In the genomic region with DNA sequence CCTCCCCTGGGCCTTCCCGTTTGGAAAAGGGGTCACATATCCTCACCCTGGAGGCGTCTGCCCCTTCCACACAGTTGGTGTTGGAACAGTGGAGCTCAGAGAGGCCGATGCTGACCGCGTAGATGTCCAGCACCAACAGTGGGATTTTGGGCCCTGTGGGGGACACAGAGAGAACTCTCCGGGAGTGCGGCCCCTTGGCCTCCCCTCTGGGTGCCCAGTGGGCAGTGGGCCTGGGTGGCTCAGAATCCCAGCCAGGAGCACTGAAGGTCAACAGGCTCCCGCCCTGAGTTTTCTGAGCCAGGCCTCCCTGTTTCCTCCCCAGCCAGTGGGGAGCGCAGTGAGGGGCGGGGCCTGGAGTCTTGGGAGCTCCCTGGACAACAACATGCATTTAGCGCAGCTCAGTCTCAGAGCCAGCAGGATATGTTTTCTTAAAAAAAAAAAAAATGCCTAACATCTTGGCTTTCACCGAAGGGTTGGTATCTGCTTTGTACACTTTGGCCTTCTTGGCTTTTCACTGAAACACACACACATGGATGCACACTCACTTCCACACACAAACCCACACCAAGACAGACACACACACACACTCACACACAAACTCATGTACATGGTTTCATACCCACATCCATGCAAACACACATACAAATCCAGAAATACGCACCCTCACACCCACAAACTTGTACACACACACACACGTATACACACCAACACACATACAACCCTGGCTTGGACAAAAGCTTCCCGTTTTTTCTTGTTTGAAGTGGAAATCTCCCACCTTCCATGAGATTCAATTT, we compare ENCODE assay signal across 10 cellular contexts. TPM values are rescaled to one million over a fixed set of nuclear protein-coding genes. Genes with fewer than 3 reads are reported as not detected.
DNase-seq lines count a peak whose midpoint lies in the region; ATAC-seq and TF ChIP-seq lines count a peak whose summit lies in the region.
"Had no signal": no experiment of that assay in that cellular context is flagged by ENCODE, and none has a peak within 500 bp of the region (broad histone marks: within the 10 kb centered on the region; RNA-seq: fewer than 3 reads in every experiment).

No MANE protein-coding gene starts in this region.

- intact Hi-C loops in left lung (cut with DNase I): no loop called here

- ATAC-seq in left lung (peak; percentile 63), HG03432 (IDR thresholded peaks at IDR 0.05; ENCODE audit: unreplicated experiment) (no peak), HG03135 (IDR thresholded peaks at IDR 0.05; ENCODE audit: unreplicated experiment) (no peak)
- ATAC-seq in effector memory CD8-positive, alpha-beta T cell (replicated peaks): no peak

- in situ Hi-C loops in KBM-7 (cut with MboI; ENCODE audit: low pct_unique_long_range_greater_than_20kb, low sequenced_read_pairs): no loop called here

- H3K4me3 Mint-ChIP-seq in effector memory CD8-positive, alpha-beta T cell: no peak overlapping the region

- DNase-seq in KBM-7: peak; percentile 30
- DNase-seq in coronary artery (ENCODE audit: low spot score): peak; percentile 87
- DNase-seq in left lung: peak in 1 of 2 donors; percentile 60
- DNase-seq in stromal cell of bone marrow (ENCODE audit: low read depth): peak; percentile 65
- no peak for DNase-seq in effector memory CD8-positive, alpha-beta T cell
- no peak for DNase-seq in stimulated activated CD4-positive, alpha-beta T cell treated with anti-CD3 and anti-CD28 coated beads, Interleukin-15, amount 100 ng/mL, for 24 hours
- DNase-seq: cerebellar nuclear complex had no signal

- TF ChIP-seq CTCF in coronary artery (IDR thresholded peaks at IDR 0.05): no peak
- no peak for TF ChIP-seq CTCF in left lung (IDR thresholded peaks at IDR 0.05)

- peak overlapping the region; percentile 66 for H3K4me3 ChIP-seq in coronary artery
- no peak overlapping the region for H3K4me3 ChIP-seq in left lung
- H3K4me3 ChIP-seq: HAP-1 had no signal

- no peaks in the 10 kb centered on the region for H3K27me3 ChIP-seq in left lung

- no peaks in the 10 kb centered on the region for H3K4me1 Mint-ChIP-seq in effector memory CD8-positive, alpha-beta T cell (ENCODE audit: low read depth in 2 of 2)

- no peaks in the 10 kb centered on the region for H3K9me3 Mint-ChIP-seq in effector memory CD8-positive, alpha-beta T cell

- H3K27me3 Mint-ChIP-seq in effector memory CD8-positive, alpha-beta T cell: peaks cover 34 to 66% of the 10 kb centered on the region in 2 donors

- H3K27ac ChIP-seq in coronary artery (peak overlapping the region; percentile 83 to 94), left lung (peak overlapping the region; percentile 48 to 82)

- H3K36me3 ChIP-seq in left lung: no peaks in the 10 kb centered on the region
- H3K36me3 ChIP-seq: HAP-1 had no signal

- no peaks in the 10 kb centered on the region for H3K36me3 Mint-ChIP-seq in effector memory CD8-positive, alpha-beta T cell (ENCODE audit: insufficient read depth)

- H3K27ac Mint-ChIP-seq in effector memory CD8-positive, alpha-beta T cell: no peak overlapping the region

- H3K9me3 ChIP-seq in left lung: no peaks in the 10 kb centered on the region
- H3K9me3 ChIP-seq: HAP-1 had no signal

- H3K4me1 ChIP-seq in left lung: peaks cover 0 to 8% of the 10 kb centered on the region in 2 donors

RNA-seq across cellular contexts. Expression of gene ISLR, which starts 0.6 kb away (rescaled TPM):
- total RNA-seq in left lung: 10 to 100 TPM; 10.4 to 43.7 TPM

RNA-seq across cellular contexts. Expression of gene STRA6, which starts 29.6 kb away (rescaled TPM):
- total RNA-seq in left lung: under 1 TPM; 0.38 to 0.60 TPM

RNA-seq across cellular contexts. Expression of gene ISLR2, which starts 42.6 kb away (rescaled TPM):
- 1 to 10 TPM; 1.3 to 2.2 TPM for total RNA-seq in left lung

Comparison
In these comparisons a context has a peak if more than half of its experiments do, and no peak if none do; other contexts are left out.
1. DNase-seq: peak in KBM-7 (single experiment), coronary artery (single experiment) and stromal cell of bone marrow (single experiment); none in effector memory CD8-positive, alpha-beta T cell (0 of 3) and stimulated activated CD4-positive, alpha-beta T cell treated with anti-CD3 and anti-CD28 coated beads, Interleukin-15, amount 100 ng/mL, for 24 hours (single experiment).